ENCODE assay signal across 8 cellular contexts in genomic region chr11:65961267-65962135, GRCh38. TPM values are rescaled to one million over a fixed set of nuclear protein-coding genes. Genes with fewer than 3 reads are reported as not detected.
DNase-seq lines count a peak whose midpoint lies in the region; ATAC-seq lines count a peak whose summit lies in the region.

TSS of gene SART1 (plus strand) at chr11:65961734. CDS start at chr11:65961781, 47 bp downstream.

- peak within 1 kb of the TSS; percentile 98 for H3K27ac ChIP-seq in effector memory CD4-positive, alpha-beta T cell (ENCODE audit: insufficient read depth, low read length, poor library complexity, severe bottlenecking)

- no peaks in the 10 kb centered on the region for H3K27me3 ChIP-seq in effector memory CD4-positive, alpha-beta T cell (replicated peaks; ENCODE audit: control insufficient read depth, insufficient read depth, low read length, poor library complexity, severe bottlenecking)

- DNase-seq in COLO668 (lab: John Stamatoyannopoulos, UW; ENCODE audit: unreplicated experiment) (peak; percentile 97), HUDEP-2 (lab: John Stamatoyannopoulos, UW; ENCODE audit: unreplicated experiment in 76 of 76) (peak in 74 of 76 experiments; percentile 71 to 96 (median 91)), NOMO-1 treated with dmso at 0.1 percent for 144 hours (lab: John Stamatoyannopoulos, UW; ENCODE audit: unreplicated experiment) (peak; percentile 98), lung microvascular endothelial cell (ENCODE audit: low read depth in 2 of 2) (peak; percentile 99)
- peak; percentile 91 to 95 for DNase-seq in activated CD8-positive, alpha-beta memory T cell treated with anti-CD3 and anti-CD28 coated beads for 4 hours (ENCODE audit: low read depth in 2 of 2)
- DNase-seq in effector memory CD4-positive, alpha-beta T cell, result peak; percentile 95
- peak; percentile 86 to 92 (median 90) for DNase-seq in stimulated activated CD4-positive, alpha-beta T cell treated with anti-CD3 and anti-CD28 coated beads, TNF-alpha, amount 100 ng/mL, for 4 hours (ENCODE audit: low read depth in 3 of 3)

- H3K9me3 ChIP-seq in effector memory CD4-positive, alpha-beta T cell (ENCODE audit: control insufficient read depth, low read length), result no peaks in the 10 kb centered on the region

- peaks cover 21% of the 10 kb centered on the region for H3K4me1 ChIP-seq in effector memory CD4-positive, alpha-beta T cell (ENCODE audit: control insufficient read depth, insufficient read depth, low read length, poor library complexity, severe bottlenecking)

- H3K36me3 ChIP-seq in effector memory CD4-positive, alpha-beta T cell (ENCODE audit: control insufficient read depth, insufficient read depth, low read length), result peaks cover 26% of the 10 kb centered on the region

- peak; percentile 81 for ATAC-seq in GM21360 (IDR thresholded peaks at IDR 0.05; ENCODE audit: unreplicated experiment)

- peak within 1 kb of the TSS; percentile 100 for H3K4me3 ChIP-seq in effector memory CD4-positive, alpha-beta T cell (ENCODE audit: insufficient read depth, low read depth, low read length, poor library complexity, severe bottlenecking)

RNA-seq across cellular contexts. Expression of gene SART1, which starts in this region (rescaled TPM):
- total RNA-seq in lung microvascular endothelial cell, result 25.7 and 30.2 TPM in 2 replicates

Comparison
In these comparisons a context has a peak if more than half of its experiments do, and no peak if none do; other contexts are left out.
1. Peak in every context shown above with its lines: DNase-seq, ATAC-seq, H3K4me3 ChIP-seq and H3K27ac ChIP-seq.